Comparison of ENCODE assay signal across 1 cellular context in the genomic region with DNA sequence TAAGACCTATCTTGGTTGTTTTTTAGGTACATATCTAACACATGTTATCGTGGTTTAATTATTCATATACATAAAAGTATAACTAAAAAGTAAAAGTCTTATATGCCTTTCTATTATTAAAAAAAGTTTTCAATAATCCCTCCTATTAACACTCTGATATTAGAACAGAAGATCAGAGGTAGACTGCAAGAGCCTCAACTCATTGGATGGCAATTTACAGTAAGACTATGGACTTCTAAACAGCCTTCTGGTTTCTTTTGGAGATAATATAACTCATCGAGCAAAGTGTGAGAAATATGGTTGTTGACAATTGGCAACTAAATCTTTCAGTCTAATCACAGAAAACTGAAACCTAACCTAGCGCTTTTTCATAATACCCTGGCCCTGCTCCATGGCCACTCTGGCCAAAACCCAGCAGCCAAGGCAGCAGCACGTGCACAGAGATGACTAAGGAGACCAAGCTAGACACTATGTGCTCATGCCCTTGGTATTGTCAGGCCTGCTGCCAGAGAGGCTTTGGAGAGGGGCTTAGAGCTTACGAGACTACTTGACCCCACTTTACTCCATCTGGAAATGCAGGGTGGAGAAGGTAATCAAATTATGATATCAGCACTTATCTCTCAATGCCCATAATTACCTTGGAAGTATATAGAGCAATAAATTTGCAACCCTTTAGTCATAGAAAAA.
TF ChIP-seq lines count a peak whose summit lies in the region.

No MANE protein-coding gene starts in this region.

TF ChIP-seq in HEK293, 187 proteins besides CTCF, POLR2A, EP300 and RAD21 (continued from another document and continues in another):
- TF ChIP-seq, protein P1, sequence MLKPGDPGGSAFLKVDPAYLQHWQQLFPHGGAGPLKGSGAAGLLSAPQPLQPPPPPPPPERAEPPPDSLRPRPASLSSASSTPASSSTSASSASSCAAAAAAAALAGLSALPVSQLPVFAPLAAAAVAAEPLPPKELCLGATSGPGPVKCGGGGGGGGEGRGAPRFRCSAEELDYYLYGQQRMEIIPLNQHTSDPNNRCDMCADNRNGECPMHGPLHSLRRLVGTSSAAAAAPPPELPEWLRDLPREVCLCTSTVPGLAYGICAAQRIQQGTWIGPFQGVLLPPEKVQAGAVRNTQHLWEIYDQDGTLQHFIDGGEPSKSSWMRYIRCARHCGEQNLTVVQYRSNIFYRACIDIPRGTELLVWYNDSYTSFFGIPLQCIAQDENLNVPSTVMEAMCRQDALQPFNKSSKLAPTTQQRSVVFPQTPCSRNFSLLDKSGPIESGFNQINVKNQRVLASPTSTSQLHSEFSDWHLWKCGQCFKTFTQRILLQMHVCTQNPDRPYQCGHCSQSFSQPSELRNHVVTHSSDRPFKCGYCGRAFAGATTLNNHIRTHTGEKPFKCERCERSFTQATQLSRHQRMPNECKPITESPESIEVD (tag by site-specific recombination; IDR thresholded peaks at IDR 0.05) = peak; percentile 87
- no peak for TF ChIP-seq ZNF23 (tag by site-specific recombination; IDR thresholded peaks at IDR 0.05; ENCODE audit: borderline replicate concordance)
- TF ChIP-seq ZBTB48 (tag by site-specific recombination; IDR thresholded peaks at IDR 0.05) = no peak
- no peak for TF ChIP-seq ZNF114 (tag by site-specific recombination; IDR thresholded peaks at IDR 0.05)
- TF ChIP-seq ZSCAN30 (tag by site-specific recombination; IDR thresholded peaks at IDR 0.05) = peak; percentile 62; the same call in 1 of the 2 replicates
- peak; percentile 97 for TF ChIP-seq KLF8 (tag by site-specific recombination; IDR thresholded peaks at IDR 0.05)
- TF ChIP-seq, protein P2, sequence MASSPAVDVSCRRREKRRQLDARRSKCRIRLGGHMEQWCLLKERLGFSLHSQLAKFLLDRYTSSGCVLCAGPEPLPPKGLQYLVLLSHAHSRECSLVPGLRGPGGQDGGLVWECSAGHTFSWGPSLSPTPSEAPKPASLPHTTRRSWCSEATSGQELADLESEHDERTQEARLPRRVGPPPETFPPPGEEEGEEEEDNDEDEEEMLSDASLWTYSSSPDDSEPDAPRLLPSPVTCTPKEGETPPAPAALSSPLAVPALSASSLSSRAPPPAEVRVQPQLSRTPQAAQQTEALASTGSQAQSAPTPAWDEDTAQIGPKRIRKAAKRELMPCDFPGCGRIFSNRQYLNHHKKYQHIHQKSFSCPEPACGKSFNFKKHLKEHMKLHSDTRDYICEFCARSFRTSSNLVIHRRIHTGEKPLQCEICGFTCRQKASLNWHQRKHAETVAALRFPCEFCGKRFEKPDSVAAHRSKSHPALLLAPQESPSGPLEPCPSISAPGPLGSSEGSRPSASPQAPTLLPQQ (tag by site-specific recombination; IDR thresholded peaks at IDR 0.05) = peak; percentile 58
- TF ChIP-seq ZNF394 (tag by site-specific recombination; IDR thresholded peaks at IDR 0.05; ENCODE audit: borderline replicate concordance) = peak; percentile 67
- peak; percentile 93 for TF ChIP-seq ZNF629 (tag by site-specific recombination; IDR thresholded peaks at IDR 0.05)
- 0 out of 2 replicates have a peak, but pooled peaks have one; percentile 61 for TF ChIP-seq ZNF324 (tag by site-specific recombination; IDR thresholded peaks at IDR 0.05)
- TF ChIP-seq, protein P3, sequence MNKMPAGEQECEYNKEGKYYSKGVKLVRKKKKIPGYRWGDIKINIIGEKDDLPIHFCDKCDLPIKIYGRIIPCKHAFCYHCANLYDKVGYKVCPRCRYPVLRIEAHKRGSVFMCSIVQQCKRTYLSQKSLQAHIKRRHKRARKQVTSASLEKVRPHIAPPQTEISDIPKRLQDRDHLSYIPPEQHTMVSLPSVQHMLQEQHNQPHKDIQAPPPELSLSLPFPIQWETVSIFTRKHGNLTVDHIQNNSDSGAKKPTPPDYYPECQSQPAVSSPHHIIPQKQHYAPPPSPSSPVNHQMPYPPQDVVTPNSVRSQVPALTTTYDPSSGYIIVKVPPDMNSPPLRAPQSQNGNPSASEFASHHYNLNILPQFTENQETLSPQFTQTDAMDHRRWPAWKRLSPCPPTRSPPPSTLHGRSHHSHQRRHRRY (tag by site-specific recombination; IDR thresholded peaks at IDR 0.05) = no peak
- TF ChIP-seq SP3 (tag by site-specific recombination; IDR thresholded peaks at IDR 0.05) = no peak
- TF ChIP-seq ZSCAN23 (tag by site-specific recombination; IDR thresholded peaks at IDR 0.05) = peak; percentile 96
- no peak for TF ChIP-seq HOXC10 (CRISPR knock-in tag; IDR thresholded peaks at IDR 0.05)
- TF ChIP-seq, protein P4, sequence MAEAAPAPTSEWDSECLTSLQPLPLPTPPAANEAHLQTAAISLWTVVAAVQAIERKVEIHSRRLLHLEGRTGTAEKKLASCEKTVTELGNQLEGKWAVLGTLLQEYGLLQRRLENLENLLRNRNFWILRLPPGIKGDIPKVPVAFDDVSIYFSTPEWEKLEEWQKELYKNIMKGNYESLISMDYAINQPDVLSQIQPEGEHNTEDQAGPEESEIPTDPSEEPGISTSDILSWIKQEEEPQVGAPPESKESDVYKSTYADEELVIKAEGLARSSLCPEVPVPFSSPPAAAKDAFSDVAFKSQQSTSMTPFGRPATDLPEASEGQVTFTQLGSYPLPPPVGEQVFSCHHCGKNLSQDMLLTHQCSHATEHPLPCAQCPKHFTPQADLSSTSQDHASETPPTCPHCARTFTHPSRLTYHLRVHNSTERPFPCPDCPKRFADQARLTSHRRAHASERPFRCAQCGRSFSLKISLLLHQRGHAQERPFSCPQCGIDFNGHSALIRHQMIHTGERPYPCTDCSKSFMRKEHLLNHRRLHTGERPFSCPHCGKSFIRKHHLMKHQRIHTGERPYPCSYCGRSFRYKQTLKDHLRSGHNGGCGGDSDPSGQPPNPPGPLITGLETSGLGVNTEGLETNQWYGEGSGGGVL (tag by site-specific recombination; IDR thresholded peaks at IDR 0.05) = peak; percentile 70
- peak; percentile 97 for TF ChIP-seq SP7 (tag by site-specific recombination; IDR thresholded peaks at IDR 0.05)
- TF ChIP-seq, protein P5, sequence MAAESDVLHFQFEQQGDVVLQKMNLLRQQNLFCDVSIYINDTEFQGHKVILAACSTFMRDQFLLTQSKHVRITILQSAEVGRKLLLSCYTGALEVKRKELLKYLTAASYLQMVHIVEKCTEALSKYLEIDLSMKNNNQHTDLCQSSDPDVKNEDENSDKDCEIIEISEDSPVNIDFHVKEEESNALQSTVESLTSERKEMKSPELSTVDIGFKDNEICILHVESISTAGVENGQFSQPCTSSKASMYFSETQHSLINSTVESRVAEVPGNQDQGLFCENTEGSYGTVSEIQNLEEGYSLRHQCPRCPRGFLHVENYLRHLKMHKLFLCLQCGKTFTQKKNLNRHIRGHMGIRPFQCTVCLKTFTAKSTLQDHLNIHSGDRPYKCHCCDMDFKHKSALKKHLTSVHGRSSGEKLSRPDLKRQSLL (tag by site-specific recombination; IDR thresholded peaks at IDR 0.05) = peak; percentile 49; the same call in 1 of the 2 replicates
- TF ChIP-seq, protein P6, sequence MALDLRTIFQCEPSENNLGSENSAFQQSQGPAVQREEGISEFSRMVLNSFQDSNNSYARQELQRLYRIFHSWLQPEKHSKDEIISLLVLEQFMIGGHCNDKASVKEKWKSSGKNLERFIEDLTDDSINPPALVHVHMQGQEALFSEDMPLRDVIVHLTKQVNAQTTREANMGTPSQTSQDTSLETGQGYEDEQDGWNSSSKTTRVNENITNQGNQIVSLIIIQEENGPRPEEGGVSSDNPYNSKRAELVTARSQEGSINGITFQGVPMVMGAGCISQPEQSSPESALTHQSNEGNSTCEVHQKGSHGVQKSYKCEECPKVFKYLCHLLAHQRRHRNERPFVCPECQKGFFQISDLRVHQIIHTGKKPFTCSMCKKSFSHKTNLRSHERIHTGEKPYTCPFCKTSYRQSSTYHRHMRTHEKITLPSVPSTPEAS (tag by site-specific recombination; IDR thresholded peaks at IDR 0.05) = peak; percentile 53
- TF ChIP-seq HOXD13 (CRISPR knock-in tag; IDR thresholded peaks at IDR 0.05; ENCODE audit: borderline replicate concordance) = 0 out of 2 replicates have a peak, but pooled peaks have one; percentile 58
- TF ChIP-seq, protein P7, sequence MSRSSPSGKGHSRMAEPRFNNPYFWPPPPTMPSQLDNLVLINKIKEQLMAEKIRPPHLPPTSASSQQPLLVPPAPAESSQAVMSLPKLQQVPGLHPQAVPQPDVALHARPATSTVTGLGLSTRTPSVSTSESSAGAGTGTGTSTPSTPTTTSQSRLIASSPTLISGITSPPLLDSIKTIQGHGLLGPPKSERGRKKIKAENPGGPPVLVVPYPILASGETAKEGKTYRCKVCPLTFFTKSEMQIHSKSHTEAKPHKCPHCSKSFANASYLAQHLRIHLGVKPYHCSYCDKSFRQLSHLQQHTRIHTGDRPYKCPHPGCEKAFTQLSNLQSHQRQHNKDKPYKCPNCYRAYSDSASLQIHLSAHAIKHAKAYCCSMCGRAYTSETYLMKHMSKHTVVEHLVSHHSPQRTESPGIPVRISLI (tag by site-specific recombination; IDR thresholded peaks at IDR 0.05) = no peak; the same call in 1 of the 2 replicates
- TF ChIP-seq ZNF843 (tag by site-specific recombination; IDR thresholded peaks at IDR 0.05) = peak; percentile 97
- no peak for TF ChIP-seq ZNF549 (tag by site-specific recombination; IDR thresholded peaks at IDR 0.05)
- peak; percentile 50; the same call in 1 of the 2 replicates for TF ChIP-seq ZNF561 (tag by site-specific recombination; IDR thresholded peaks at IDR 0.05; ENCODE audit: borderline replicate concordance)
- TF ChIP-seq, protein P8, sequence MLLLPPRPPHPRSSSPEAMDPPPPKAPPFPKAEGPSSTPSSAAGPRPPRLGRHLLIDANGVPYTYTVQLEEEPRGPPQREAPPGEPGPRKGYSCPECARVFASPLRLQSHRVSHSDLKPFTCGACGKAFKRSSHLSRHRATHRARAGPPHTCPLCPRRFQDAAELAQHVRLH (tag by site-specific recombination; IDR thresholded peaks at IDR 0.05) = peak; percentile 91
- TF ChIP-seq, protein P9, sequence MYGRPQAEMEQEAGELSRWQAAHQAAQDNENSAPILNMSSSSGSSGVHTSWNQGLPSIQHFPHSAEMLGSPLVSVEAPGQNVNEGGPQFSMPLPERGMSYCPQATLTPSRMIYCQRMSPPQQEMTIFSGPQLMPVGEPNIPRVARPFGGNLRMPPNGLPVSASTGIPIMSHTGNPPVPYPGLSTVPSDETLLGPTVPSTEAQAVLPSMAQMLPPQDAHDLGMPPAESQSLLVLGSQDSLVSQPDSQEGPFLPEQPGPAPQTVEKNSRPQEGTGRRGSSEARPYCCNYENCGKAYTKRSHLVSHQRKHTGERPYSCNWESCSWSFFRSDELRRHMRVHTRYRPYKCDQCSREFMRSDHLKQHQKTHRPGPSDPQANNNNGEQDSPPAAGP (tag by site-specific recombination; IDR thresholded peaks at IDR 0.05) = peak; percentile 59; the same call in 1 of the 2 replicates
- peak; percentile 46 for TF ChIP-seq GLIS1 (tag by site-specific recombination; IDR thresholded peaks at IDR 0.05)
- TF ChIP-seq ZNF146 (tag by site-specific recombination; IDR thresholded peaks at IDR 0.05) = peak; percentile 76
- TF ChIP-seq, protein P10, sequence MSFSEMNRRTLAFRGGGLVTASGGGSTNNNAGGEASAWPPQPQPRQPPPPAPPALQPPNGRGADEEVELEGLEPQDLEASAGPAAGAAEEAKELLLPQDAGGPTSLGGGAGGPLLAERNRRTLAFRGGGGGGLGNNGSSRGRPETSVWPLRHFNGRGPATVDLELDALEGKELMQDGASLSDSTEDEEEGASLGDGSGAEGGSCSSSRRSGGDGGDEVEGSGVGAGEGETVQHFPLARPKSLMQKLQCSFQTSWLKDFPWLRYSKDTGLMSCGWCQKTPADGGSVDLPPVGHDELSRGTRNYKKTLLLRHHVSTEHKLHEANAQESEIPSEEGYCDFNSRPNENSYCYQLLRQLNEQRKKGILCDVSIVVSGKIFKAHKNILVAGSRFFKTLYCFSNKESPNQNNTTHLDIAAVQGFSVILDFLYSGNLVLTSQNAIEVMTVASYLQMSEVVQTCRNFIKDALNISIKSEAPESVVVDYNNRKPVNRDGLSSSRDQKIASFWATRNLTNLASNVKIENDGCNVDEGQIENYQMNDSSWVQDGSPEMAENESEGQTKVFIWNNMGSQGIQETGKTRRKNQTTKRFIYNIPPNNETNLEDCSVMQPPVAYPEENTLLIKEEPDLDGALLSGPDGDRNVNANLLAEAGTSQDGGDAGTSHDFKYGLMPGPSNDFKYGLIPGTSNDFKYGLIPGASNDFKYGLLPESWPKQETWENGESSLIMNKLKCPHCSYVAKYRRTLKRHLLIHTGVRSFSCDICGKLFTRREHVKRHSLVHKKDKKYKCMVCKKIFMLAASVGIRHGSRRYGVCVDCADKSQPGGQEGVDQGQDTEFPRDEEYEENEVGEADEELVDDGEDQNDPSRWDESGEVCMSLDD (tag by site-specific recombination; IDR thresholded peaks at IDR 0.05) = peak; percentile 19; the same call in 1 of the 2 replicates
- TF ChIP-seq, protein P11, sequence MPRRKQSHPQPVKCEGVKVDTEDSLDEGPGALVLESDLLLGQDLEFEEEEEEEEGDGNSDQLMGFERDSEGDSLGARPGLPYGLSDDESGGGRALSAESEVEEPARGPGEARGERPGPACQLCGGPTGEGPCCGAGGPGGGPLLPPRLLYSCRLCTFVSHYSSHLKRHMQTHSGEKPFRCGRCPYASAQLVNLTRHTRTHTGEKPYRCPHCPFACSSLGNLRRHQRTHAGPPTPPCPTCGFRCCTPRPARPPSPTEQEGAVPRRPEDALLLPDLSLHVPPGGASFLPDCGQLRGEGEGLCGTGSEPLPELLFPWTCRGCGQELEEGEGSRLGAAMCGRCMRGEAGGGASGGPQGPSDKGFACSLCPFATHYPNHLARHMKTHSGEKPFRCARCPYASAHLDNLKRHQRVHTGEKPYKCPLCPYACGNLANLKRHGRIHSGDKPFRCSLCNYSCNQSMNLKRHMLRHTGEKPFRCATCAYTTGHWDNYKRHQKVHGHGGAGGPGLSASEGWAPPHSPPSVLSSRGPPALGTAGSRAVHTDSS (tag by site-specific recombination; IDR thresholded peaks at IDR 0.05) = peak; percentile 41; the same call in 1 of the 2 replicates
- peak; percentile 66; the same call in 1 of the 2 replicates for TF ChIP-seq ZFP37 (tag by site-specific recombination; IDR thresholded peaks at IDR 0.05)
- TF ChIP-seq, protein P12, sequence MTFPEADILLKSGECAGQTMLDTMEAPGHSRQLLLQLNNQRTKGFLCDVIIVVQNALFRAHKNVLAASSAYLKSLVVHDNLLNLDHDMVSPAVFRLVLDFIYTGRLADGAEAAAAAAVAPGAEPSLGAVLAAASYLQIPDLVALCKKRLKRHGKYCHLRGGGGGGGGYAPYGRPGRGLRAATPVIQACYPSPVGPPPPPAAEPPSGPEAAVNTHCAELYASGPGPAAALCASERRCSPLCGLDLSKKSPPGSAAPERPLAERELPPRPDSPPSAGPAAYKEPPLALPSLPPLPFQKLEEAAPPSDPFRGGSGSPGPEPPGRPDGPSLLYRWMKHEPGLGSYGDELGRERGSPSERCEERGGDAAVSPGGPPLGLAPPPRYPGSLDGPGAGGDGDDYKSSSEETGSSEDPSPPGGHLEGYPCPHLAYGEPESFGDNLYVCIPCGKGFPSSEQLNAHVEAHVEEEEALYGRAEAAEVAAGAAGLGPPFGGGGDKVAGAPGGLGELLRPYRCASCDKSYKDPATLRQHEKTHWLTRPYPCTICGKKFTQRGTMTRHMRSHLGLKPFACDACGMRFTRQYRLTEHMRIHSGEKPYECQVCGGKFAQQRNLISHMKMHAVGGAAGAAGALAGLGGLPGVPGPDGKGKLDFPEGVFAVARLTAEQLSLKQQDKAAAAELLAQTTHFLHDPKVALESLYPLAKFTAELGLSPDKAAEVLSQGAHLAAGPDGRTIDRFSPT (tag by site-specific recombination; IDR thresholded peaks at IDR 0.05) = 0 out of 2 replicates have a peak, but pooled peaks have one; percentile 35
- peak; percentile 93 for TF ChIP-seq ZXDB (tag by site-specific recombination; IDR thresholded peaks at IDR 0.05)
- TF ChIP-seq OVOL3 (tag by site-specific recombination; IDR thresholded peaks at IDR 0.05) = peak; percentile 88
- TF ChIP-seq BCL11B (tag by site-specific recombination; IDR thresholded peaks at IDR 0.05; ENCODE audit: low read depth) = no peak
- peak; percentile 96 for TF ChIP-seq ZEB2 (tag by site-specific recombination; IDR thresholded peaks at IDR 0.05)
